ENCODE assay signal across 9 cellular contexts in genomic region chr2:96977631-96978195, GRCh38. TPM values are rescaled to one million over a fixed set of nuclear protein-coding genes. Genes with fewer than 3 reads are reported as not detected.
A peak's percentile ranks its signal among the peaks of the same experiment; 100 is the strongest.
DNase-seq lines count a peak whose midpoint lies in the region; ATAC-seq and TF ChIP-seq lines count a peak whose summit lies in the region.
"Had no signal": no experiment of that assay in that cellular context is flagged by ENCODE, and none has a peak within 500 bp of the region (broad histone marks: within the 10 kb centered on the region; RNA-seq: fewer than 3 reads in every experiment).

No MANE protein-coding gene starts in this region.

- ATAC-seq in GM18502 (IDR thresholded peaks at IDR 0.05; ENCODE audit: poor library complexity, unreplicated experiment), result no peak

- no peaks in the 10 kb centered on the region for H3K36me3 ChIP-seq in HUES64 (ENCODE audit: insufficient read depth, low read length)
- no peaks in the 10 kb centered on the region for H3K36me3 ChIP-seq in brain microvascular endothelial cell (replicated peaks)
- H3K36me3 ChIP-seq in sigmoid colon, result no peaks in the 10 kb centered on the region

- no peaks in the 10 kb centered on the region for H3K27me3 ChIP-seq in HUES64 (ENCODE audit: insufficient read depth, low read length)
- no peaks in the 10 kb centered on the region for H3K27me3 ChIP-seq in brain microvascular endothelial cell (replicated peaks)
- H3K27me3 ChIP-seq in sigmoid colon, result no peaks in the 10 kb centered on the region

- H3K4me3 ChIP-seq in AG10803 (ENCODE audit: low read length) (peak overlapping the region; percentile 17), HUES64 (ENCODE audit: low read length) (peak overlapping the region; percentile 34), brain microvascular endothelial cell (ENCODE audit: low read depth, low read length) (no peak overlapping the region), sigmoid colon (peak overlapping the region in 2 of 4 donors; percentile 2 to 19)

- intact Hi-C loops in sigmoid colon (cut with DNase I), result no loop called here

- H3K27ac ChIP-seq in HUES64 (ENCODE audit: low read depth, low read length), result no peak overlapping the region
- H3K27ac ChIP-seq in brain microvascular endothelial cell, result no peak overlapping the region
- H3K27ac ChIP-seq in sigmoid colon, result peak overlapping the region in 1 of 4 donors; percentile 8

- H3K4me1 ChIP-seq in HUES64 (ENCODE audit: insufficient read depth, low read length) (peaks cover 5% of the 10 kb centered on the region), sigmoid colon (peaks cover 0 to 7% (median 3%) of the 10 kb centered on the region in 4 donors)

- TF ChIP-seq CTCF in AG10803 (conservative IDR thresholded peaks at IDR 0.05; ENCODE audit: low read length) (no peak), brain microvascular endothelial cell (IDR thresholded peaks at IDR 0.05; ENCODE audit: low read depth, low read length, missing control alignments) (no peak), sigmoid colon (IDR thresholded peaks at IDR 0.05) (no peak)

- H3K9me3 ChIP-seq in HUES64 (ENCODE audit: insufficient read depth, low read depth, low read length) (no peaks in the 10 kb centered on the region), sigmoid colon (no peaks in the 10 kb centered on the region)

- TF ChIP-seq EP300 in sigmoid colon (IDR thresholded peaks at IDR 0.05), result no peak

- in situ Hi-C loops in brain microvascular endothelial cell (cut with HindIII; ENCODE audit: low pct_ligation_motif_present, low sequenced_read_pairs), result no loop called here

- no peak overlapping the region for H3K9ac ChIP-seq in HUES64 (ENCODE audit: low read depth, low read length)

- WGBS in HUES64, result 17% methylated on average over 16 of the region's 16 CpGs
- 4 to 24% methylated on average over 16 of the region's 16 CpGs for WGBS in sigmoid colon, 2 donors

- no peak for TF ChIP-seq POLR2A in sigmoid colon (IDR thresholded peaks at IDR 0.05)

- peak; percentile 38 for DNase-seq in AG10803 (ENCODE audit: low read depth)
- peak; percentile 18 for DNase-seq in brain microvascular endothelial cell
- peak; percentile 69 for DNase-seq in midbrain (lab: John Stamatoyannopoulos, UW)
- no peak for DNase-seq in HuH-7 (ENCODE audit: low spot score)
- no peak for DNase-seq in NCI-H82 treated with DMSO at 0.1 percent for 48 hours (lab: John Stamatoyannopoulos, UW; ENCODE audit: unreplicated experiment)
- no peak for DNase-seq in sigmoid colon

RNA-seq across cellular contexts. Expression of gene FAM178B, which starts 8.7 kb away (rescaled TPM):
- 1.0 TPM for polyA plus RNA-seq in HUES64 (2013, experiment 1 of 2)
- polyA plus RNA-seq in HUES64 (2013, experiment 2 of 2), result 1.3 TPM
- 1 to 10 TPM in 3 of 4 donors, under 1 TPM in 1; 0.36 to 2.5 (median 1.9) TPM for total RNA-seq in sigmoid colon
- 1 to 10 TPM in 1 of 3 donors, under 1 TPM in 1, not detected in 1; 0.51 to 1.2 TPM for polyA plus RNA-seq in sigmoid colon
- total RNA-seq: natural killer cell treated with Interleukin-12 subunit alpha and Interleukin-12 subunit beta and Interleukin-15 and Interleukin-18, amount 100 ng/mL, for 72 hours had no signal

Comparison
In these comparisons a context has a peak if more than half of its experiments do, and no peak if none do; other contexts are left out.
1. DNase-seq: peak in AG10803 (single experiment), brain microvascular endothelial cell (single experiment) and midbrain (single experiment); none in HuH-7 (single experiment), NCI-H82 treated with DMSO at 0.1 percent for 48 hours (single experiment) and sigmoid colon (single experiment).